In genomic region chr14:100375273-100375962, GRCh38 we compare ENCODE assay signal across 9 cellular contexts. TPM values are rescaled to one million over a fixed set of nuclear protein-coding genes. Genes with fewer than 3 reads are reported as not detected.
DNase-seq lines count a peak whose midpoint lies in the region; ATAC-seq, FAIRE-seq and TF ChIP-seq lines count a peak whose summit lies in the region.
"Had no signal": no experiment of that assay in that cellular context is flagged by ENCODE, and none has a peak within 500 bp of the region (broad histone marks: within the 10 kb centered on the region; RNA-seq: fewer than 3 reads in every experiment).

No MANE protein-coding gene starts in this region.

- H3K27ac ChIP-seq in adipose tissue (ENCODE audit: low read depth, low read length) = peak overlapping the region; percentile 86
- peak overlapping the region; percentile 93 for H3K27ac ChIP-seq in right cardiac atrium (ENCODE audit: low read length)
- peak overlapping the region; percentile 80 to 88 (median 86) for H3K27ac ChIP-seq in gastrocnemius medialis

- peak; percentile 97 for DNase-seq in BJ (ENCODE audit: low read depth)
- peak; percentile 21 for DNase-seq in GM19239 (ENCODE audit: insufficient read length, low spot score)
- DNase-seq in SIG-M5 treated with dmso at 0.1 percent for 504 hours (lab: John Stamatoyannopoulos, UW; ENCODE audit: unreplicated experiment) = peak; percentile 73
- peak; percentile 88 to 91 (median 90) for DNase-seq in right cardiac atrium
- DNase-seq in gastrocnemius medialis = peak; percentile 32 to 50
- DNase-seq in NCI-H526 treated with DMSO at 0.1 percent for 48 hours (lab: John Stamatoyannopoulos, UW) = no peak

- in situ Hi-C loops in gastrocnemius medialis (cut with MboI; ENCODE audit: low sequenced_read_pairs in 4 of 4) = loop anchor here in 1 of 4 donors (25.0 kb wide), 1 partner anchor 388 kb away; no protein-coding TSS in a partner anchor

- TF ChIP-seq CTCF in BJ (IDR thresholded peaks at IDR 0.05; ENCODE audit: insufficient read depth, low read depth, low read length) = no peak
- TF ChIP-seq CTCF in gastrocnemius medialis (IDR thresholded peaks at IDR 0.05 in 4 of 5, conservative IDR thresholded peaks at IDR 0.05 in 1 of 5) = no peak

- no peaks in the 10 kb centered on the region for H3K9me3 ChIP-seq in right cardiac atrium (ENCODE audit: control insufficient read depth, low read length)
- no peaks in the 10 kb centered on the region for H3K9me3 ChIP-seq in gastrocnemius medialis

- CTCF ChIA-PET in BJ (lab: Yijun Ruan, JAX) = interaction anchor here (0.9 to 1.3 kb wide), 6 partner anchors 10 to 1254 kb away, joined by 3 to 5 read pairs (median 3); no protein-coding TSS in a partner anchor

- ATAC-seq in HG03432 (IDR thresholded peaks at IDR 0.05; ENCODE audit: unreplicated experiment) = peak; percentile 31
- peak; percentile 69 to 86 for ATAC-seq in right cardiac atrium
- peak; percentile 34 to 43 for ATAC-seq in gastrocnemius medialis

- intact Hi-C loops in right cardiac atrium (cut with DNase I) (loop anchor here in 3 of 4 donors (5.0 to 10.0 kb wide), 4 partner anchors 68 to 393 kb away; partner anchors contain the start of gene SLC25A29 (in 2 of the 3)), gastrocnemius medialis (cut with DNase I; ENCODE audit: low total_unique reads) (loop anchor here (5.0 kb wide), 2 partner anchors 88 to 393 kb away; no protein-coding TSS in a partner anchor)

- 1 to 5% (median 2%) methylated on average over 17 of the region's 17 CpGs for WGBS in adipose tissue, 3 donors
- 4% methylated on average over 17 of the region's 17 CpGs for WGBS in right cardiac atrium

- POLR2A ChIA-PET in BJ (lab: Charles Lee) = interaction anchor here (0.8 kb wide), 1 partner anchor 27 kb away, joined by 6 read pairs; no protein-coding TSS in a partner anchor

- H3K4me3 ChIP-seq in BJ (ENCODE audit: low read depth, low read length) (peak overlapping the region; percentile 78), right cardiac atrium (ENCODE audit: low read length) (peak overlapping the region; percentile 68), gastrocnemius medialis (peak overlapping the region; percentile 73 to 90 (median 85))

- peaks cover 1% of the 10 kb centered on the region for H3K36me3 ChIP-seq in BJ (ENCODE audit: control insufficient read depth, insufficient read depth, low read length)
- H3K36me3 ChIP-seq in gastrocnemius medialis = no peaks in the 10 kb centered on the region

- peak; percentile 89 for FAIRE-seq in GM19239 (lab: Jason Lieb, UNC)

- TF ChIP-seq POLR2A in gastrocnemius medialis (IDR thresholded peaks at IDR 0.05) = peak; percentile 30 to 51

- H3K27me3 ChIP-seq in BJ (ENCODE audit: control insufficient read depth, insufficient read depth, low read length) (no peaks in the 10 kb centered on the region), right cardiac atrium (ENCODE audit: control insufficient read depth, insufficient read depth) (no peaks in the 10 kb centered on the region), gastrocnemius medialis (no peaks in the 10 kb centered on the region)

- H3K4me1 ChIP-seq in right cardiac atrium (ENCODE audit: control insufficient read depth, insufficient read depth, low read length) (no peaks in the 10 kb centered on the region), gastrocnemius medialis (peaks cover 20 to 22% of the 10 kb centered on the region in 2 donors)

RNA-seq across cellular contexts. Expression of gene WDR25, which starts 0.9 kb away (rescaled TPM):
- polyA plus RNA-seq in BJ (2011; rRNA removed) (18.2 and 27.4 TPM in 2 replicates), adipose tissue (1 to 10 TPM; 5.0 to 7.5 (median 5.8) TPM), right cardiac atrium (4.6 TPM)
- 13.3 and 18.8 TPM in 2 replicates for polyA minus RNA-seq in BJ (2011; rRNA and poly(A)+ RNA removed)
- total RNA-seq in right cardiac atrium (1 to 10 TPM; 4.4 to 6.3 (median 5.3) TPM), gastrocnemius medialis (10 to 100 TPM in 2 of 4 donors, 1 to 10 TPM in 2; 5.9 to 12.2 (median 10.4) TPM)

RNA-seq across cellular contexts. Expression of gene SLC25A47, which starts 52.3 kb away (rescaled TPM):
- not detected in 2 replicates for polyA plus RNA-seq in BJ (2011; rRNA removed)
- polyA minus RNA-seq in BJ (2011; rRNA and poly(A)+ RNA removed) = not detected in 2 replicates
- under 1 TPM in 2 of 3 donors, not detected in 1; 0.05 to 0.07 TPM for polyA plus RNA-seq in adipose tissue
- total RNA-seq in right cardiac atrium = not detected
- polyA plus RNA-seq in right cardiac atrium = not detected
- total RNA-seq in gastrocnemius medialis = 1 to 10 TPM in 1 of 4 donors, under 1 TPM in 1, not detected in 2; 0.46 to 1.3 TPM
- total RNA-seq: T-helper 1 cell treated with Interleukin-12 subunit alpha and Interleukin-12 subunit beta and Interleukin-4 antibody, amounts not matched to agents 30 ng/mL and 1 ng/mL, for 36 hours had no signal
